ENCODE assay signal across 29 cellular contexts in genomic region chr22:48199667-48200066, GRCh38.
"Had no signal": no experiment of that assay in that cellular context is flagged by ENCODE, and none has a peak within 500 bp of the region (broad histone marks: within the 10 kb centered on the region; RNA-seq: fewer than 3 reads in every experiment).

No MANE protein-coding gene starts in this region.

- H3K9me3 Mint-ChIP-seq: endodermal cell; mesothelial cell of epicardium; natural killer cell treated with Interleukin-12 subunit alpha and Interleukin-12 subunit beta and Interleukin-15 and Interleukin-18, amount 100 ng/mL, for 72 hours; neural crest cell had no signal

- DNase-seq: cortex of kidney; effector CD8-positive, alpha-beta T cell; endodermal cell; foreskin keratinocyte; heart left ventricle; kidney; left lung; mesenchymal stem cell; mucosa of descending colon; naive B cell; right cardiac atrium; sigmoid colon; stimulated activated CD4-positive, alpha-beta T cell treated with anti-CD3 and anti-CD28 coated beads, Interleukin-4, amount 100 ng/mL, for 4 hours; stimulated activated naive CD8-positive, alpha-beta T cell treated with anti-CD3 and anti-CD28 coated beads, Interleukin-15, Interleukin-2, amounts not matched to agents 100 U/mL and 50 U/mL, for 24 hours; substantia nigra; testis; tibial artery; upper lobe of left lung; uterus had no signal

- H3K4me3 ChIP-seq: dorsolateral prefrontal cortex, gastroesophageal sphincter, heart left ventricle, hepatocyte, left lung, mucosa of descending colon, prostate gland, sigmoid colon, testis, tibial artery, upper lobe of left lung, uterus had no signal

- ATAC-seq: esophagus mucosa; foreskin keratinocyte; gastroesophageal sphincter; heart left ventricle; left lung; mucosa of descending colon; natural killer cell treated with Interleukin-12 subunit alpha and Interleukin-12 subunit beta and Interleukin-15 and Interleukin-18, amount 100 ng/mL, for 72 hours; right cardiac atrium; stimulated activated memory B cell treated with anti-CD40 and anti-IgM and Interleukin-4, amounts not matched to agents 10 μg/mL and 1 μg/mL and 100 μg/mL, for 72 hours; stimulated activated naive CD8-positive, alpha-beta T cell treated with anti-CD3 and anti-CD28 coated beads, Interleukin-15, Interleukin-2, amounts not matched to agents 100 U/mL and 50 U/mL, for 24 hours had no signal

- H3K4me1 ChIP-seq: foreskin keratinocyte, gastroesophageal sphincter, heart left ventricle, left lung, prostate gland, sigmoid colon, testis, tibial artery, upper lobe of left lung, uterus had no signal

- H3K4me3 Mint-ChIP-seq: endodermal cell; mesothelial cell of epicardium; naive B cell; natural killer cell treated with Interleukin-12 subunit alpha and Interleukin-12 subunit beta and Interleukin-15 and Interleukin-18, amount 100 ng/mL, for 72 hours; neural crest cell; stimulated activated memory B cell treated with anti-CD40 and anti-IgM and Interleukin-4, amounts not matched to agents 10 μg/mL and 1 μg/mL and 100 μg/mL, for 72 hours had no signal

- H3K27me3 ChIP-seq: foreskin keratinocyte, hepatocyte, testis, tibial artery, upper lobe of left lung, uterus had no signal

- FAIRE-seq: kidney had no signal

- H3K36me3 ChIP-seq: gastroesophageal sphincter, heart left ventricle, left lung, prostate gland, sigmoid colon, tibial artery, upper lobe of left lung, uterus had no signal

- H3K9me3 ChIP-seq: left lung, mucosa of descending colon, prostate gland, sigmoid colon, testis, tibial artery, upper lobe of left lung, uterus had no signal

- H2AFZ ChIP-seq: hepatocyte had no signal

- H3K79me2 ChIP-seq: hepatocyte had no signal

- H3K36me3 Mint-ChIP-seq: mesothelial cell of epicardium; natural killer cell treated with Interleukin-12 subunit alpha and Interleukin-12 subunit beta and Interleukin-15 and Interleukin-18, amount 100 ng/mL, for 72 hours; stimulated activated memory B cell treated with anti-CD40 and anti-IgM and Interleukin-4, amounts not matched to agents 10 μg/mL and 1 μg/mL and 100 μg/mL, for 72 hours had no signal

- H3K27ac ChIP-seq: dorsolateral prefrontal cortex, epithelial cell of prostate, foreskin keratinocyte, gastroesophageal sphincter, heart left ventricle, hepatocyte, left lung, prostate gland, sigmoid colon, testis, tibial artery, upper lobe of left lung, uterus had no signal

- H3K4me2 ChIP-seq: hepatocyte had no signal

- H3K27ac Mint-ChIP-seq: endodermal cell; mesothelial cell of epicardium; natural killer cell treated with Interleukin-12 subunit alpha and Interleukin-12 subunit beta and Interleukin-15 and Interleukin-18, amount 100 ng/mL, for 72 hours; stimulated activated memory B cell treated with anti-CD40 and anti-IgM and Interleukin-4, amounts not matched to agents 10 μg/mL and 1 μg/mL and 100 μg/mL, for 72 hours had no signal

- H3K4me1 Mint-ChIP-seq: mesothelial cell of epicardium, neural crest cell had no signal
